In genomic region chr19:54451331-54451871, GRCh38 we compare ENCODE assay signal across 8 cellular contexts. TPM values are rescaled to one million over a fixed set of nuclear protein-coding genes. Genes with fewer than 3 reads are reported as not detected.
DNase-seq lines count a peak whose midpoint lies in the region; ATAC-seq, FAIRE-seq and TF ChIP-seq lines count a peak whose summit lies in the region.
"Had no signal": no experiment of that assay in that cellular context is flagged by ENCODE, and none has a peak within 500 bp of the region (broad histone marks: within the 10 kb centered on the region; RNA-seq: fewer than 3 reads in every experiment).

No MANE protein-coding gene starts in this region.

- H3K36me3 ChIP-seq in effector memory CD4-positive, alpha-beta T cell (ENCODE audit: control insufficient read depth, insufficient read depth, low read length): peaks cover 56% of the 10 kb centered on the region
- H3K36me3 ChIP-seq in pancreas: peaks cover 13 to 46% (median 39%) of the 10 kb centered on the region in 3 donors

- H3K4me1 ChIP-seq in effector memory CD4-positive, alpha-beta T cell (ENCODE audit: control insufficient read depth, insufficient read depth, low read length, poor library complexity, severe bottlenecking): peaks cover 22% of the 10 kb centered on the region
- peaks cover 18 to 34% (median 24%) of the 10 kb centered on the region in 3 donors for H3K4me1 ChIP-seq in pancreas

- peak overlapping the region; percentile 1 for H3K27ac ChIP-seq in effector memory CD4-positive, alpha-beta T cell (ENCODE audit: insufficient read depth, low read length, poor library complexity, severe bottlenecking)
- peak overlapping the region in 3 of 4 donors; percentile 9 to 99 (median 65) for H3K27ac ChIP-seq in pancreas

- no peak overlapping the region for H3K4me3 ChIP-seq in effector memory CD4-positive, alpha-beta T cell (ENCODE audit: insufficient read depth, low read depth, low read length, poor library complexity, severe bottlenecking)
- H3K4me3 ChIP-seq in pancreas: peak overlapping the region in 3 of 4 donors; percentile 68 to 94 (median 86)

- intact Hi-C loops in pancreas (cut with DNase I): no loop called here

- H3K9me3 ChIP-seq in effector memory CD4-positive, alpha-beta T cell (ENCODE audit: control insufficient read depth, low read length): no peaks in the 10 kb centered on the region
- no peaks in the 10 kb centered on the region for H3K9me3 ChIP-seq in pancreas
- H3K9me3 ChIP-seq: heart right ventricle had no signal

- no peak for TF ChIP-seq CTCF in pancreas (IDR thresholded peaks at IDR 0.05)

- FAIRE-seq in pancreas (lab: Jason Lieb, UNC): no peak
- FAIRE-seq in GM12891 (lab: Jason Lieb, UNC): no peak

- DNase-seq in EL (peak; percentile 31), NOMO-1 treated with dmso at 0.1 percent for 144 hours (lab: John Stamatoyannopoulos, UW; ENCODE audit: unreplicated experiment) (peak; percentile 23), pancreas (peak in 3 of 6 donors; percentile 37 to 78 (median 56)), GM12891 (ENCODE audit: insufficient read length, low spot score) (no peak), inferior parietal cortex (ENCODE audit: extremely low spot score) (no peak)
- DNase-seq in effector memory CD4-positive, alpha-beta T cell: no peak
- DNase-seq: heart right ventricle had no signal

- WGBS in pancreas, 2 donors: 25 to 34% methylated on average over 9 of the region's 9 CpGs

- H3K27me3 ChIP-seq in effector memory CD4-positive, alpha-beta T cell (replicated peaks; ENCODE audit: control insufficient read depth, insufficient read depth, low read length, poor library complexity, severe bottlenecking): no peaks in the 10 kb centered on the region
- H3K27me3 ChIP-seq in pancreas: no peaks in the 10 kb centered on the region
- H3K27me3 ChIP-seq: heart right ventricle had no signal

- no peak for TF ChIP-seq POLR2A in GM12891 (IDR thresholded peaks at IDR 0.05; ENCODE audit: low read depth, low read length)

- peak in 2 of 4 donors; percentile 0 to 1 for ATAC-seq in pancreas
- no peak for ATAC-seq in HG02973 (IDR thresholded peaks at IDR 0.05; ENCODE audit: unreplicated experiment)
- ATAC-seq: heart right ventricle had no signal

TF ChIP-seq in GM12891, 5 proteins besides CTCF, POLR2A, EP300 and RAD21:
- TF ChIP-seq TAF1 (IDR thresholded peaks at IDR 0.05; ENCODE audit: low read depth, low read length): no peak
- TF ChIP-seq POLR2AphosphoS5 (IDR thresholded peaks at IDR 0.05; ENCODE audit: low read depth, low read length): no peak
- TF ChIP-seq SPI1 (IDR thresholded peaks at IDR 0.05; ENCODE audit: low read depth, low read length): no peak
- no peak for TF ChIP-seq POU2F2 (IDR thresholded peaks at IDR 0.05; ENCODE audit: low read depth, low read length)
- TF ChIP-seq PAX5 (IDR thresholded peaks at IDR 0.05; ENCODE audit: insufficient read depth, low read length, severe bottlenecking): no peak
TF ChIP-seq in GM12891: peak in this region for 0.

RNA-seq across cellular contexts. Expression of gene LENG8, which starts 2.4 kb away (rescaled TPM):
- 100 to 1,000 TPM in 4 of 6 donors, 10 to 100 TPM in 2; 64.8 to 173 (median 129) TPM for total RNA-seq in pancreas
- 100 to 1,000 TPM; 313 to 657 TPM for polyA plus RNA-seq in pancreas
- polyA plus RNA-seq in GM12891 (2012; ENCODE audit: low read depth, missing spikeins): 142 TPM

RNA-seq across cellular contexts. Expression of gene LENG9, which starts 12.2 kb away (rescaled TPM):
- 10 to 100 TPM in 5 of 6 donors, 1 to 10 TPM in 1; 8.6 to 23.4 (median 16.9) TPM for total RNA-seq in pancreas
- polyA plus RNA-seq in pancreas: 10 to 100 TPM in 1 of 2 donors, 1 to 10 TPM in 1; 4.2 to 12.1 TPM
- 2.0 TPM for polyA plus RNA-seq in GM12891 (2012; ENCODE audit: low read depth, missing spikeins)

RNA-seq across cellular contexts. Expression of gene CDC42EP5, which starts 21.7 kb away (rescaled TPM):
- total RNA-seq in pancreas: 10 to 100 TPM in 4 of 6 donors, 1 to 10 TPM in 2; 8.2 to 48.0 (median 20.4) TPM
- 10 to 100 TPM in 1 of 2 donors, 1 to 10 TPM in 1; 7.5 to 15.1 TPM for polyA plus RNA-seq in pancreas
- polyA plus RNA-seq in GM12891 (2012; ENCODE audit: low read depth, missing spikeins): 1.3 TPM

RNA-seq across cellular contexts. Expression of gene TTYH1, which starts 36.1 kb away (rescaled TPM):
- total RNA-seq in pancreas: 10 to 100 TPM; 20.8 to 38.1 (median 24.6) TPM
- 10 to 100 TPM; 40.0 to 78.0 TPM for polyA plus RNA-seq in pancreas
- 0.58 TPM for polyA plus RNA-seq in GM12891 (2012; ENCODE audit: low read depth, missing spikeins)

RNA-seq across cellular contexts. Expression of gene LAIR2, which starts 51.2 kb away (rescaled TPM):
- not detected for total RNA-seq in pancreas
- not detected for polyA plus RNA-seq in pancreas
- 1.2 TPM for polyA plus RNA-seq in GM12891 (2012; ENCODE audit: low read depth, missing spikeins)
- polyA plus RNA-seq: heart right ventricle had no signal

Comparison
In these comparisons a context has a peak if more than half of its experiments do, and no peak if none do; other contexts are left out.
1. DNase-seq: peak in EL (single experiment) and NOMO-1 treated with dmso at 0.1 percent for 144 hours (single experiment); none in effector memory CD4-positive, alpha-beta T cell (0 of 3), GM12891 (single experiment) and inferior parietal cortex (single experiment).